In the genomic region with DNA sequence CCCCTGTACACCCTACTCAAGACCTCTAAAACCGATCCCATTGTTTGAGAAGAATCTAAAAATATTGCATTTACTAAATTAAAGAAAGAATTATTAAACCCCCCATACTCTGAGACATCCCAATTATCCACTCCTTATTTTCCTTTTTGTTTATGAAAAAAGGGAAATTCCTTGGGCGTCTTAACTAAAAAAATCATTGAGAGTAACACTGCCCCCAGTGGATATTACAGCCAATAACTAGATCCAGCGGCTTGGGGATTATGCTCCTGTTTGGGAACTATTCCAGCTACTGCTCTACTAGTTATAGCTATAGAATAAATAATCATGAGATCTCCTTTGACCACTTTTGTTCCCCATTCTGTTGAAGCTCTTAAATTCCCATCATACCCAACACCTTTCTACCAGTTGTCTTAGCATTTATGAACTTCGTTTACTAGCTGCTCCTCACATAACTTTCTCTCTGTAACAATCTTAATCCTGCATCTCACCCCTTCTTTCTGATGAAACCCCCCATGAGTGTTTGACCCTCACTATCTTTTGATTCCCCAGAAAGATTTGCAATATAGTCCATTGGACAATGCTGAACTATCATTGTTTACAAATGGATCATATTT, we compare ENCODE assay signal across 7 cellular contexts. TPM values are rescaled to one million over a fixed set of nuclear protein-coding genes. Genes with fewer than 3 reads are reported as not detected.
DNase-seq lines count a peak whose midpoint lies in the region; ATAC-seq, FAIRE-seq and TF ChIP-seq lines count a peak whose summit lies in the region.

No MANE protein-coding gene starts in this region.

- POLR2A ChIA-PET in endothelial cell of umbilical vein (lab: Charles Lee) = interaction anchor here (0.6 kb wide), 2 partner anchors 323 to 425 kb away, joined by 4 read pairs; no protein-coding TSS in a partner anchor

- no peaks in the 10 kb centered on the region for H3K79me2 ChIP-seq in endothelial cell of umbilical vein (ENCODE audit: control insufficient read depth, insufficient read depth, low read length)

- intact Hi-C loops in endothelial cell of umbilical vein (cut with micrococcal nuclease) = loop anchor here (1.0 kb wide), 1 partner anchor 80 kb away; no protein-coding TSS in a partner anchor
- intact Hi-C loops in prostate gland (cut with DNase I) = no loop called here

- no peak for ATAC-seq in GM19467 (IDR thresholded peaks at IDR 0.05; ENCODE audit: unreplicated experiment)

- no peak for DNase-seq in GM10266 (ENCODE audit: extremely low spot score)
- DNase-seq in NB4 (ENCODE audit: low read depth) = peak; percentile 12
- peak; percentile 52 for DNase-seq in endothelial cell of umbilical vein (ENCODE audit: low read depth, low spot score)
- no peak for DNase-seq in prostate gland (ENCODE audit: low spot score)
- no peak for DNase-seq in DMS153 (lab: John Stamatoyannopoulos, UW)
- DNase-seq in activated CD4-positive, alpha-beta T cell treated with anti-CD3 and anti-CD28 coated beads, Interleukin-2, amount 50 U/mL, for 48 hours = no peak

- BruUV-seq in endothelial cell of umbilical vein (replicated peaks; lab: Mats Ljungman, UMichigan) = no TSS peak

- CTCF ChIA-PET in endothelial cell of umbilical vein (lab: Charles Lee) = interaction anchor here (0.6 to 2.0 kb wide), 25 partner anchors 9 to 213 kb away, joined by 3 to 12 read pairs (median 4); a partner anchor contains a TSS

- 43% methylated on average over 4 of the region's 4 CpGs for WGBS in prostate gland

- H3K4me2 ChIP-seq in endothelial cell of umbilical vein (ENCODE audit: insufficient read depth, low read length) = no peak overlapping the region

- no peak overlapping the region for H2AFZ ChIP-seq in endothelial cell of umbilical vein (ENCODE audit: low read depth, low read length)

- no peak overlapping the region for H3K9ac ChIP-seq in endothelial cell of umbilical vein (replicated peaks; ENCODE audit: extremely low read depth, insufficient read depth, low read length)

- H3K27me3 ChIP-seq in endothelial cell of umbilical vein (ENCODE audit: control insufficient read depth in 2 of 2, insufficient read depth in 2 of 2, low read length in 2 of 2) (no peaks in the 10 kb centered on the region), prostate gland (replicated peaks; ENCODE audit: insufficient read depth) (no peaks in the 10 kb centered on the region)

- H3K4me1 ChIP-seq in endothelial cell of umbilical vein (ENCODE audit: control insufficient read depth, extremely low read depth, insufficient read depth, low read length) (no peaks in the 10 kb centered on the region), prostate gland (replicated peaks) (no peaks in the 10 kb centered on the region)

- H3K27ac ChIP-seq in endothelial cell of umbilical vein (ENCODE audit: insufficient read depth, low read depth, low read length) (no peak overlapping the region), prostate gland (no peak overlapping the region)

- H3K9me3 ChIP-seq in endothelial cell of umbilical vein (replicated peaks; ENCODE audit: control insufficient read depth, insufficient read depth, low read length) = no peaks in the 10 kb centered on the region
- H3K9me3 ChIP-seq in prostate gland = no peaks in the 10 kb centered on the region

- no peak for TF ChIP-seq POLR2A in NB4 (IDR thresholded peaks at IDR 0.05; ENCODE audit: extremely low read depth, insufficient read length)
- no peak for TF ChIP-seq POLR2A in endothelial cell of umbilical vein (IDR thresholded peaks at IDR 0.05; ENCODE audit: low read depth, low read length)
- TF ChIP-seq POLR2A in prostate gland (IDR thresholded peaks at IDR 0.05) = no peak

- no peaks in the 10 kb centered on the region for H4K20me1 ChIP-seq in endothelial cell of umbilical vein (replicated peaks; ENCODE audit: control insufficient read depth, extremely low read depth, insufficient read depth, low read length)

- H3K9me1 ChIP-seq in endothelial cell of umbilical vein (replicated peaks; ENCODE audit: control insufficient read depth, extremely low read depth, insufficient read depth, low read length) = no peaks in the 10 kb centered on the region

- FAIRE-seq in endothelial cell of umbilical vein (lab: Jason Lieb, UNC) = peak; percentile 69

- no peak overlapping the region for H3K4me3 ChIP-seq in NB4 (ENCODE audit: low read depth, low read length)
- H3K4me3 ChIP-seq in endothelial cell of umbilical vein (replicated peaks in 1 of 3; ENCODE audit: insufficient read depth in 1 of 3, low read depth in 1 of 3, low read length in 3 of 3) = no peak overlapping the region
- no peak overlapping the region for H3K4me3 ChIP-seq in prostate gland

- H3K36me3 ChIP-seq in endothelial cell of umbilical vein (ENCODE audit: control insufficient read depth in 2 of 2, extremely low read depth in 1 of 2, insufficient read depth in 2 of 2, low read length in 2 of 2) = no peaks in the 10 kb centered on the region
- no peaks in the 10 kb centered on the region for H3K36me3 ChIP-seq in prostate gland

- TF ChIP-seq CTCF in GM10266 (IDR thresholded peaks at IDR 0.05; ENCODE audit: control insufficient read depth, insufficient read depth, low read depth, missing control alignments) (peak; percentile 21), NB4 (IDR thresholded peaks at IDR 0.05; ENCODE audit: low read depth, low read length) (peak; percentile 42), endothelial cell of umbilical vein (IDR thresholded peaks at IDR 0.05; ENCODE audit: extremely low read depth in 1 of 2, insufficient read depth in 1 of 2, low read depth in 1 of 2, low read length in 2 of 2) (peak; percentile 38 to 45), prostate gland (IDR thresholded peaks at IDR 0.05) (peak in 3 of 4 experiments; percentile 15 to 29 (median 24))

- dilution Hi-C loops in endothelial cell of umbilical vein (cut with MboI; ENCODE audit: extremely low pct_ligation_motif_present, low sequenced_read_pairs) = no loop called here

TF ChIP-seq in endothelial cell of umbilical vein, 7 proteins besides CTCF, POLR2A, EP300 and RAD21:
- TF ChIP-seq, protein P1, sequence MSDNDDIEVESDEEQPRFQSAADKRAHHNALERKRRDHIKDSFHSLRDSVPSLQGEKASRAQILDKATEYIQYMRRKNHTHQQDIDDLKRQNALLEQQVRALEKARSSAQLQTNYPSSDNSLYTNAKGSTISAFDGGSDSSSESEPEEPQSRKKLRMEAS (IDR thresholded peaks at IDR 0.05; ENCODE audit: insufficient read depth, insufficient read length) = no peak
- TF ChIP-seq MYC (IDR thresholded peaks at IDR 0.05; ENCODE audit: low read depth, low read length) (no peak), POLR2AphosphoS5 (IDR thresholded peaks at IDR 0.05; ENCODE audit: insufficient read depth, low read depth, low read length) (no peak)

RNA-seq across cellular contexts. Expression of a gene that starts 12.7 kb away (rescaled TPM):
- 0.40 and 0.51 TPM in 2 replicates for total RNA-seq in endothelial cell of umbilical vein
- 0.54 and 1.0 TPM in 2 replicates for polyA plus RNA-seq in endothelial cell of umbilical vein
- 0.43 and 0.49 TPM in 2 replicates for polyA plus RNA-seq in endothelial cell of umbilical vein (2011; cell fraction: cytosol; rRNA removed)
- 3.8 and 5.8 TPM in 2 replicates for polyA plus RNA-seq in endothelial cell of umbilical vein (2011; cell fraction: nucleus; rRNA removed)
- not detected in 2 replicates for polyA plus RNA-seq in endothelial cell of umbilical vein (2012)
- 1.1 and 2.2 TPM in 2 replicates for polyA minus RNA-seq in endothelial cell of umbilical vein
- not detected for polyA minus RNA-seq in endothelial cell of umbilical vein (2011; cell fraction: cytosol; rRNA and poly(A)+ RNA removed)
- 2.6 and 4.1 TPM in 2 replicates for polyA minus RNA-seq in endothelial cell of umbilical vein (2011; cell fraction: nucleus; rRNA and poly(A)+ RNA removed)
- 10 to 100 TPM in 1 of 2 donors, 1 to 10 TPM in 1; 2.5 to 11.6 TPM for total RNA-seq in prostate gland

RNA-seq across cellular contexts. Expression of a gene that starts 12.9 kb away (rescaled TPM):
- total RNA-seq in endothelial cell of umbilical vein (31.3 and 37.6 TPM in 2 replicates), prostate gland (10 to 100 TPM; 26.4 to 29.5 TPM)
- 15.3 and 19.8 TPM in 2 replicates for polyA plus RNA-seq in endothelial cell of umbilical vein
- 29.5 and 31.5 TPM in 2 replicates for polyA plus RNA-seq in endothelial cell of umbilical vein (2011; cell fraction: cytosol; rRNA removed)
- 7.1 and 10.8 TPM in 2 replicates for polyA plus RNA-seq in endothelial cell of umbilical vein (2011; cell fraction: nucleus; rRNA removed)
- 34.2 and 44.9 TPM in 2 replicates for polyA plus RNA-seq in endothelial cell of umbilical vein (2012)
- polyA minus RNA-seq in endothelial cell of umbilical vein = 9.2 and 9.8 TPM in 2 replicates
- polyA minus RNA-seq in endothelial cell of umbilical vein (2011; cell fraction: cytosol; rRNA and poly(A)+ RNA removed) = 19.5 TPM
- polyA minus RNA-seq in endothelial cell of umbilical vein (2011; cell fraction: nucleus; rRNA and poly(A)+ RNA removed) = 11.0 and 11.2 TPM in 2 replicates

RNA-seq across cellular contexts. Expression of a gene that starts 29.8 kb away (rescaled TPM):
- total RNA-seq in endothelial cell of umbilical vein (0.66 TPM in 1 of 2 replicates, not detected in the other), prostate gland (10 to 100 TPM in 1 of 2 donors, 1 to 10 TPM in 1; 8.7 to 26.5 TPM)
- 0.57 and 1.3 TPM in 2 replicates for polyA plus RNA-seq in endothelial cell of umbilical vein
- polyA plus RNA-seq in endothelial cell of umbilical vein (2011; cell fraction: cytosol; rRNA removed) = 0.17 and 0.32 TPM in 2 replicates
- polyA plus RNA-seq in endothelial cell of umbilical vein (2011; cell fraction: nucleus; rRNA removed) = 1.7 and 2.5 TPM in 2 replicates
- 0.15 and 0.43 TPM in 2 replicates for polyA plus RNA-seq in endothelial cell of umbilical vein (2012)
- 0.42 and 1.6 TPM in 2 replicates for polyA minus RNA-seq in endothelial cell of umbilical vein
- polyA minus RNA-seq in endothelial cell of umbilical vein (2011; cell fraction: cytosol; rRNA and poly(A)+ RNA removed) = not detected
- 0.67 and 3.5 TPM in 2 replicates for polyA minus RNA-seq in endothelial cell of umbilical vein (2011; cell fraction: nucleus; rRNA and poly(A)+ RNA removed)

Comparison
In these comparisons a context has a peak if more than half of its experiments do, and no peak if none do; other contexts are left out.
1. DNase-seq: peak in NB4 (single experiment) and endothelial cell of umbilical vein (single experiment); none in GM10266 (single experiment), prostate gland (single experiment), DMS153 (single experiment) and activated CD4-positive, alpha-beta T cell treated with anti-CD3 and anti-CD28 coated beads, Interleukin-2, amount 50 U/mL, for 48 hours (0 of 2).
2. Peak in every context shown above with its lines, with median percentiles within 50 percentile points of each other: CTCF ChIP-seq.